In the genomic region with DNA sequence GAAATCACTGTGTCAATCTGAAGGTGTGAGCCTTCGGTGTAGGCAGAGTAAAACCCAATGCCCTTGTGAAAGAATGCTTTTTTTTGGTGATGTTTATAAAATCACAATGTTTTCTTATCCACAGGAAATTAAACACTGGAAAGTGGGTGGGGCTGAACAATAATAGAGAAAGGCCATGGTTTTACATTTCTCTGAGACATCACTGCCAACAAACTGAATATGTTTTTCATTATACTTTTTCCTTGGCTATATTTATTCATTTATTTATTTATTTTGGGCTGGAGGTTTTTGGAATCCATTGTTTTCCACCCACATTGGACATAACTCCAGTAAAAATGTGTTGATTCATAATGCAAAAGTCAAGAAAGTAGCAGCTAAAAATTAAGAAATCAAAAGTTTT, we compare ENCODE assay signal across 25 cellular contexts. TPM values are rescaled to one million over a fixed set of nuclear protein-coding genes. Genes with fewer than 3 reads are reported as not detected.
DNase-seq lines count a peak whose midpoint lies in the region; ATAC-seq, FAIRE-seq and TF ChIP-seq lines count a peak whose summit lies in the region.
"Had no signal": no experiment of that assay in that cellular context is flagged by ENCODE, and none has a peak within 500 bp of the region (broad histone marks: within the 10 kb centered on the region; RNA-seq: fewer than 3 reads in every experiment).

No MANE protein-coding gene starts in this region.

- TF ChIP-seq CTCF in cardiac muscle cell (IDR thresholded peaks at IDR 0.05; ENCODE audit: low read depth, low read length) = no peak
- TF ChIP-seq CTCF in heart left ventricle (IDR thresholded peaks at IDR 0.05) = no peak
- TF ChIP-seq CTCF in pancreas (IDR thresholded peaks at IDR 0.05) = no peak
- TF ChIP-seq CTCF in activated CD8-positive, alpha-beta T cell treated with anti-CD3 and anti-CD28 coated beads for 36 hours (IDR thresholded peaks at IDR 0.05) = no peak

- FAIRE-seq in endometrium (lab: Jason Lieb, UNC) = peak; percentile 21
- FAIRE-seq in pancreas (lab: Jason Lieb, UNC) = peak; percentile 59
- FAIRE-seq: G401.6, GM12891 had no signal

- no peak overlapping the region for H3K4me3 Mint-ChIP-seq in activated CD8-positive, alpha-beta T cell treated with anti-CD3 and anti-CD28 coated beads for 36 hours
- H3K4me3 Mint-ChIP-seq: CD4-positive, alpha-beta T cell had no signal

- no peak for DNase-seq in cardiac muscle cell (ENCODE audit: low read depth in 1 of 2, low spot score in 1 of 2)
- no peak for DNase-seq in heart left ventricle
- peak; percentile 84 for DNase-seq in fibroblast of peridontal ligament (ENCODE audit: extremely low read depth)
- no peak for DNase-seq in pancreas
- DNase-seq in epidermal melanocyte (ENCODE audit: insufficient read length, low spot score) = no peak
- no peak for DNase-seq in activated CD4-positive, CD25-positive, alpha-beta regulatory T cell (lab: John Stamatoyannopoulos, UW)
- DNase-seq in activated CD8-positive, alpha-beta T cell treated with anti-CD3 and anti-CD28 coated beads for 36 hours = no peak
- DNase-seq: ACHN; AML-193; CD4-positive, alpha-beta T cell; COR-L47; DMS53; KBM-7; MG63; NCI-H2029; NCI-H446; NCI-H524 treated with DMSO at 0.1 percent for 48 hours; NCI-H774; PC-3 had no signal

- H3K36me3 Mint-ChIP-seq in activated CD8-positive, alpha-beta T cell treated with anti-CD3 and anti-CD28 coated beads for 36 hours (ENCODE audit: low read depth) = no peaks in the 10 kb centered on the region

- H3K36me3 ChIP-seq in cardiac muscle cell (no peaks in the 10 kb centered on the region), heart left ventricle (peaks cover 0 to 36% (median 0%) of the 10 kb centered on the region in 9 donors), pancreas (no peaks in the 10 kb centered on the region)
- H3K36me3 ChIP-seq: BLaER1 treated with 17β-estradiol and CSF1 and Interleukin-3, amounts not matched to agents 10 nM and 100 nM; MG63 had no signal

- intact Hi-C loops in heart left ventricle (cut with DNase I) (no loop called here), pancreas (cut with DNase I) (no loop called here)
- intact Hi-C loops in activated CD8-positive, alpha-beta T cell treated with anti-CD3 and anti-CD28 coated beads for 36 hours (cut with micrococcal nuclease) = no loop called here

- POLR2A ChIA-PET in activated CD8-positive, alpha-beta T cell treated with anti-CD3 and anti-CD28 coated beads for 36 hours (lab: Charles Lee) = no interaction called here

- H3K4me3 ChIP-seq in cardiac muscle cell (no peak overlapping the region), heart left ventricle (no peak overlapping the region), pancreas (no peak overlapping the region)
- H3K4me3 ChIP-seq: BLaER1 treated with 17β-estradiol and CSF1 and Interleukin-3, amounts not matched to agents 10 nM and 100 nM; MG63 had no signal

- H3K27me3 ChIP-seq in cardiac muscle cell = no peaks in the 10 kb centered on the region
- H3K27me3 ChIP-seq in heart left ventricle = no peaks in the 10 kb centered on the region
- no peaks in the 10 kb centered on the region for H3K27me3 ChIP-seq in pancreas
- H3K27me3 ChIP-seq: MG63 had no signal

- no peaks in the 10 kb centered on the region for H3K4me1 Mint-ChIP-seq in activated CD8-positive, alpha-beta T cell treated with anti-CD3 and anti-CD28 coated beads for 36 hours (ENCODE audit: low read depth)

- CTCF ChIA-PET in activated CD8-positive, alpha-beta T cell treated with anti-CD3 and anti-CD28 coated beads for 36 hours (lab: Charles Lee) = no interaction called here

- H3K9me3 ChIP-seq in cardiac muscle cell (ENCODE audit: low read depth) = no peaks in the 10 kb centered on the region
- no peaks in the 10 kb centered on the region for H3K9me3 ChIP-seq in heart left ventricle
- no peaks in the 10 kb centered on the region for H3K9me3 ChIP-seq in pancreas
- H3K9me3 ChIP-seq: BLaER1 treated with 17β-estradiol and CSF1 and Interleukin-3, amounts not matched to agents 10 nM and 100 nM; MG63 had no signal

- H3K27me3 Mint-ChIP-seq in activated CD8-positive, alpha-beta T cell treated with anti-CD3 and anti-CD28 coated beads for 36 hours = no peaks in the 10 kb centered on the region

- peaks cover 16% of the 10 kb centered on the region for H3K4me1 ChIP-seq in cardiac muscle cell (ENCODE audit: low read depth)
- H3K4me1 ChIP-seq in heart left ventricle = peaks cover 0 to 16% (median 3%) of the 10 kb centered on the region in 12 donors
- peaks cover 0 to 4% (median 0%) of the 10 kb centered on the region in 3 donors for H3K4me1 ChIP-seq in pancreas
- H3K4me1 ChIP-seq: BLaER1 treated with 17β-estradiol and CSF1 and Interleukin-3, amounts not matched to agents 10 nM and 100 nM had no signal

- no peak overlapping the region for H3K27ac Mint-ChIP-seq in activated CD8-positive, alpha-beta T cell treated with anti-CD3 and anti-CD28 coated beads for 36 hours
- H3K27ac Mint-ChIP-seq: CD4-positive, alpha-beta T cell had no signal

- no peaks in the 10 kb centered on the region for H3K9me3 Mint-ChIP-seq in activated CD8-positive, alpha-beta T cell treated with anti-CD3 and anti-CD28 coated beads for 36 hours
- H3K9me3 Mint-ChIP-seq: CD4-positive, alpha-beta T cell had no signal

- ATAC-seq in heart left ventricle (no peak), pancreas (no peak)
- ATAC-seq in activated CD8-positive, alpha-beta T cell treated with anti-CD3 and anti-CD28 coated beads for 36 hours = no peak
- ATAC-seq: HCT116, PC-3 had no signal

- TF ChIP-seq POLR2A in heart left ventricle (IDR thresholded peaks at IDR 0.05) = no peak

- WGBS in heart left ventricle, 4 donors = 52 to 79% (median 63%) methylated on average over 1 of the region's 1 CpG
- WGBS in pancreas, 2 donors = 43 to 68% methylated on average over 1 of the region's 1 CpG

- H3K27ac ChIP-seq in cardiac muscle cell (peak overlapping the region; percentile 10), heart left ventricle (peak overlapping the region in 3 of 12 donors; percentile 6 to 27 (median 9)), pancreas (no peak overlapping the region)
- H3K27ac ChIP-seq: 22Rv1; BLaER1 treated with 17β-estradiol and CSF1 and Interleukin-3, amounts not matched to agents 10 nM and 100 nM had no signal

RNA-seq across cellular contexts. Expression of a gene that starts 16.9 kb away (rescaled TPM):
- total RNA-seq in cardiac muscle cell (7.9 and 9.3 TPM in 2 replicates), heart left ventricle (10 to 100 TPM in 2 of 9 donors, 1 to 10 TPM in 7; 4.4 to 12.3 (median 6.4) TPM), pancreas (10 to 100 TPM in 1 of 6 donors, 1 to 10 TPM in 5; 5.7 to 11.2 (median 8.4) TPM)
- polyA plus RNA-seq in cardiac muscle cell (5.7 and 6.4 TPM in 2 replicates), heart left ventricle (1 to 10 TPM in 1 of 2 donors, under 1 TPM in 1; 0.72 to 2.7 TPM), pancreas (1 to 10 TPM; 2.5 to 3.5 TPM)
- total RNA-seq in activated CD8-positive, alpha-beta T cell treated with anti-CD3 and anti-CD28 coated beads for 36 hours = under 1 TPM in 1 of 2 experiments, not detected in 1; 0.76 TPM
